In genomic region chr6:15184441-15184861, GRCh38 we compare ENCODE assay signal across 13 cellular contexts.
DNase-seq lines count a peak whose midpoint lies in the region; ATAC-seq, FAIRE-seq and TF ChIP-seq lines count a peak whose summit lies in the region.
"Had no signal": no experiment of that assay in that cellular context is flagged by ENCODE, and none has a peak within 500 bp of the region (broad histone marks: within the 10 kb centered on the region; RNA-seq: fewer than 3 reads in every experiment).

No MANE protein-coding gene starts in this region.

- in situ Hi-C loops in K562 (cut with MboI): no loop called here

- TF ChIP-seq EP300 in K562 (IDR thresholded peaks at IDR 0.05; ENCODE audit: low read length): no peak

- BruUV-seq in K562 (replicated peaks; lab: Mats Ljungman, UMichigan): no TSS peak

- no peak for FAIRE-seq in K562 (lab: Jason Lieb, UNC)

- TF ChIP-seq POLR2A in K562 (conservative IDR thresholded peaks at IDR 0.05): no peak

- ATAC-seq in T-cell (replicated peaks in 1 of 4) (peak; percentile 68 to 95 (median 76)), K562 (peak; percentile 51; the same call in 2 of the 3 replicates), HG03439 (IDR thresholded peaks at IDR 0.05; ENCODE audit: unreplicated experiment) (no peak)
- peak; percentile 98 for ATAC-seq in stimulated activated effector memory CD8-positive, alpha-beta T cell treated with anti-CD3 and anti-CD28 coated beads, Interleukin-12 subunit alpha, Interleukin-12 subunit beta, amount 100 ng/mL, for 72 hours

- no peak overlapping the region for H2AFZ ChIP-seq in K562 (ENCODE audit: low read depth, low read length)

- H3K79me2 ChIP-seq in K562 (ENCODE audit: control insufficient read depth, insufficient read depth, low read length): no peaks in the 10 kb centered on the region

- intact Hi-C loops in K562 (cut with micrococcal nuclease): no loop called here

- H3K4me2 ChIP-seq in K562 (ENCODE audit: insufficient read depth, low read length): no peak overlapping the region

- H3K4me1 ChIP-seq in K562 (replicated peaks in 1 of 2; ENCODE audit: control insufficient read depth in 2 of 2, insufficient read depth in 2 of 2, low read length in 2 of 2): no peaks in the 10 kb centered on the region; a peak in 1 of 5 replicates
- H3K4me1 ChIP-seq in effector memory CD4-positive, alpha-beta T cell (ENCODE audit: control insufficient read depth, insufficient read depth, low read length, poor library complexity, severe bottlenecking): peaks cover 4% of the 10 kb centered on the region

- H3K36me3 ChIP-seq in K562 (ENCODE audit: control insufficient read depth, insufficient read depth, low read length): no peaks in the 10 kb centered on the region
- H3K36me3 ChIP-seq in effector memory CD4-positive, alpha-beta T cell (ENCODE audit: control insufficient read depth, insufficient read depth, low read length): no peaks in the 10 kb centered on the region

- no peak overlapping the region for H3K9ac ChIP-seq in K562 (ENCODE audit: insufficient read depth in 1 of 2, low read depth in 2 of 2, low read length in 2 of 2)

- WGBS in K562 (ENCODE audit: insufficient coverage, low coverage, missing lambda C conversion rate): 7% methylated on average over 2 of the region's 2 CpGs

- H3K27ac ChIP-seq in K562 (ENCODE audit: extremely low read depth, low read depth, low read length): no peak overlapping the region
- no peak overlapping the region for H3K27ac ChIP-seq in effector memory CD4-positive, alpha-beta T cell (ENCODE audit: insufficient read depth, low read length, poor library complexity, severe bottlenecking)
- H3K27ac ChIP-seq: coronary artery had no signal

- TF ChIP-seq RAD21 in K562 (CRISPR knock-in tag; conservative IDR thresholded peaks at IDR 0.05 in 1 of 2, IDR thresholded peaks at IDR 0.05 in 1 of 2): no peak

- POLR2A ChIA-PET in activated CD4-positive, alpha-beta T cell treated with anti-CD3 and anti-CD28 coated beads, Interleukin-2, amount 10 ng/mL, durations not matched to agents 7 days and 5 days (lab: Charles Lee): no interaction called here
- POLR2A ChIA-PET in T-cell (lab: Charles Lee) (interaction anchor here in 1 of 2 donors (0.6 kb wide), 1 partner anchor 55 kb away, joined by 3 read pairs; no protein-coding TSS in a partner anchor), K562 (lab: Yijun Ruan, JAX) (interaction anchor here (0.6 to 1.5 kb wide), 5 partner anchors 13 to 769 kb away, joined by 3 read pairs; no protein-coding TSS in a partner anchor)

- DNase-seq in activated CD4-positive, alpha-beta T cell treated with anti-CD3 and anti-CD28 coated beads for 48 hours: peak; percentile 35
- DNase-seq in activated CD4-positive, alpha-beta T cell treated with anti-CD3 and anti-CD28 coated beads, Interleukin-2, amount 10 ng/mL, durations not matched to agents 7 days and 5 days: no peak
- peak in 6 of 34 experiments; percentile 0 to 11 (median 4) for DNase-seq in T-cell
- no peak for DNase-seq in K562 (ENCODE audit: extremely low read depth in 1 of 4, low spot score in 3 of 4)
- peak in 1 of 2 donors; percentile 49 for DNase-seq in stimulated activated effector memory CD8-positive, alpha-beta T cell treated with anti-CD3 and anti-CD28 coated beads, Interleukin-12 subunit alpha, Interleukin-12 subunit beta, amount 100 ng/mL, for 72 hours (ENCODE audit: low spot score in 2 of 2)
- DNase-seq in effector memory CD4-positive, alpha-beta T cell: no peak
- no peak for DNase-seq in ecto neural progenitor cell (ENCODE audit: low spot score)
- DNase-seq: ACHN, EL, head of caudate nucleus, NCI-H2227 treated with DMSO at 0.1 percent for 48 hours had no signal

- no peaks in the 10 kb centered on the region for H3K27me3 Mint-ChIP-seq in activated CD4-positive, alpha-beta T cell treated with anti-CD3 and anti-CD28 coated beads, Interleukin-2, amount 10 ng/mL, durations not matched to agents 7 days and 5 days
- no peaks in the 10 kb centered on the region for H3K27me3 Mint-ChIP-seq in T-cell

- H3K4me1 Mint-ChIP-seq in activated CD4-positive, alpha-beta T cell treated with anti-CD3 and anti-CD28 coated beads, Interleukin-2, amount 10 ng/mL, durations not matched to agents 7 days and 5 days: peaks cover 10% of the 10 kb centered on the region
- H3K4me1 Mint-ChIP-seq in T-cell: peaks cover 10 to 14% (median 11%) of the 10 kb centered on the region in 3 donors
- peaks cover 20% of the 10 kb centered on the region for H3K4me1 Mint-ChIP-seq in stimulated activated effector memory CD8-positive, alpha-beta T cell treated with anti-CD3 and anti-CD28 coated beads, Interleukin-12 subunit alpha, Interleukin-12 subunit beta, amount 100 ng/mL, for 72 hours

- no peaks in the 10 kb centered on the region for H3K9me3 ChIP-seq in K562 (replicated peaks; ENCODE audit: control insufficient read depth, insufficient read depth, low read depth, low read length)
- no peaks in the 10 kb centered on the region for H3K9me3 ChIP-seq in effector memory CD4-positive, alpha-beta T cell (ENCODE audit: control insufficient read depth, low read length)

- no peaks in the 10 kb centered on the region for H3K36me3 Mint-ChIP-seq in activated CD4-positive, alpha-beta T cell treated with anti-CD3 and anti-CD28 coated beads, Interleukin-2, amount 10 ng/mL, durations not matched to agents 7 days and 5 days (ENCODE audit: low read depth)
- H3K36me3 Mint-ChIP-seq in T-cell: no peaks in the 10 kb centered on the region
- H3K36me3 Mint-ChIP-seq in stimulated activated effector memory CD8-positive, alpha-beta T cell treated with anti-CD3 and anti-CD28 coated beads, Interleukin-12 subunit alpha, Interleukin-12 subunit beta, amount 100 ng/mL, for 72 hours: no peaks in the 10 kb centered on the region

- no peak overlapping the region for H3K4me3 Mint-ChIP-seq in activated CD4-positive, alpha-beta T cell treated with anti-CD3 and anti-CD28 coated beads, Interleukin-2, amount 10 ng/mL, durations not matched to agents 7 days and 5 days
- no peak overlapping the region for H3K4me3 Mint-ChIP-seq in T-cell
- no peak overlapping the region for H3K4me3 Mint-ChIP-seq in stimulated activated effector memory CD8-positive, alpha-beta T cell treated with anti-CD3 and anti-CD28 coated beads, Interleukin-12 subunit alpha, Interleukin-12 subunit beta, amount 100 ng/mL, for 72 hours

- CTCF ChIA-PET in activated CD4-positive, alpha-beta T cell treated with anti-CD3 and anti-CD28 coated beads, Interleukin-2, amount 10 ng/mL, durations not matched to agents 7 days and 5 days (lab: Charles Lee): no interaction called here
- CTCF ChIA-PET in T-cell (lab: Charles Lee) (interaction anchor here in 1 of 2 donors (0.6 kb wide), 1 partner anchor 158 kb away, joined by 7 read pairs; no protein-coding TSS in a partner anchor), K562 (lab: Yijun Ruan, JAX; ENCODE audit: low intra/inter-chr PET ratio) (no interaction called here)

- no peak overlapping the region for H3K27ac Mint-ChIP-seq in activated CD4-positive, alpha-beta T cell treated with anti-CD3 and anti-CD28 coated beads, Interleukin-2, amount 10 ng/mL, durations not matched to agents 7 days and 5 days
- H3K27ac Mint-ChIP-seq in T-cell: peak overlapping the region; percentile 34 to 41
- H3K27ac Mint-ChIP-seq in stimulated activated effector memory CD8-positive, alpha-beta T cell treated with anti-CD3 and anti-CD28 coated beads, Interleukin-12 subunit alpha, Interleukin-12 subunit beta, amount 100 ng/mL, for 72 hours: peak overlapping the region; percentile 83

- H3K9me3 Mint-ChIP-seq in activated CD4-positive, alpha-beta T cell treated with anti-CD3 and anti-CD28 coated beads, Interleukin-2, amount 10 ng/mL, durations not matched to agents 7 days and 5 days: no peaks in the 10 kb centered on the region
- H3K9me3 Mint-ChIP-seq in T-cell: no peaks in the 10 kb centered on the region
- H3K9me3 Mint-ChIP-seq in stimulated activated effector memory CD8-positive, alpha-beta T cell treated with anti-CD3 and anti-CD28 coated beads, Interleukin-12 subunit alpha, Interleukin-12 subunit beta, amount 100 ng/mL, for 72 hours: no peaks in the 10 kb centered on the region

- H3K27me3 ChIP-seq in K562 (ENCODE audit: control insufficient read depth in 2 of 2, insufficient read depth in 2 of 2, low read length in 2 of 2): no peaks in the 10 kb centered on the region
- no peaks in the 10 kb centered on the region for H3K27me3 ChIP-seq in effector memory CD4-positive, alpha-beta T cell (replicated peaks; ENCODE audit: control insufficient read depth, insufficient read depth, low read length, poor library complexity, severe bottlenecking)

- no peaks in the 10 kb centered on the region for H4K20me1 ChIP-seq in K562 (replicated peaks; ENCODE audit: control insufficient read depth, insufficient read depth, low read length)

- H3K9me1 ChIP-seq in K562 (ENCODE audit: control insufficient read depth, insufficient read depth, low read length): no peaks in the 10 kb centered on the region

- TF ChIP-seq CTCF in K562 (IDR thresholded peaks at IDR 0.05 in 2 of 3, conservative IDR thresholded peaks at IDR 0.05 in 1 of 3; ENCODE audit: insufficient read depth in 2 of 3, low read depth in 1 of 3, low read length in 3 of 3): no peak

- no peak overlapping the region for H3K4me3 ChIP-seq in K562
- no peak overlapping the region for H3K4me3 ChIP-seq in effector memory CD4-positive, alpha-beta T cell (ENCODE audit: insufficient read depth, low read depth, low read length, poor library complexity, severe bottlenecking)
- H3K4me3 ChIP-seq: coronary artery had no signal

TF ChIP-seq in K562, 482 proteins besides CTCF, POLR2A, EP300 and RAD21 (continues in another document):
- 0 out of 2 replicates have a peak, but pooled peaks have one; percentile 15 for TF ChIP-seq FOSL1 (tag; conservative IDR thresholded peaks at IDR 0.05)
- no peak for TF ChIP-seq ZBTB1 (CRISPR knock-in tag; IDR thresholded peaks at IDR 0.05; ENCODE audit: borderline replicate concordance, low read depth)
- TF ChIP-seq SMAD1 (IDR thresholded peaks at IDR 0.05; ENCODE audit: low read depth, low read length, partially characterized antibody): no peak
- no peak for TF ChIP-seq CHD1 (IDR thresholded peaks at IDR 0.05; ENCODE audit: low read length)
